19 cellular contexts compared by ENCODE assay signal in the genomic region with DNA sequence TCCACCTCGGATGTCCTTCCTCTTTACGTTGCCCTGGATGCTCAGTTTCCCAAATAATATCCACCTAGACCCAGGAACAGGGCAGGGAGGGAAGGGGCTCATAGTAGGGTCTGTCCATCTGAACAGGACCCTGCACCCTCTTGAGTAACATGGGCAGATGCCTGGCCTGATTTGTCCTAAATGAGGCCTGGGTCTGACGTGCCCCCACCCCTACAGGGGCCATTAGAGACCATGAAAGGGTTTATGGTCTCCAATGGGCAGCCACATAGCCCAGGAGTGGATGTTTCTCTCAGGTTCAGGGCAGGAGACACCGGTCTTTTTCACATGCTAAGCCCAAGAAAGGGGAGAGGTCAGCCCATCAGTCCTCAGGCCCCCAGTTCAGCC. TPM values are rescaled to one million over a fixed set of nuclear protein-coding genes. Genes with fewer than 3 reads are reported as not detected.
DNase-seq lines count a peak whose midpoint lies in the region; TF ChIP-seq lines count a peak whose summit lies in the region.
"Had no signal": no experiment of that assay in that cellular context is flagged by ENCODE, and none has a peak within 500 bp of the region (broad histone marks: within the 10 kb centered on the region; RNA-seq: fewer than 3 reads in every experiment).

No MANE protein-coding gene starts in this region.

- H3K9ac ChIP-seq in parathyroid adenoma = no peak overlapping the region
- H3K9ac ChIP-seq: GM23248 had no signal

- H3K79me2 ChIP-seq in parathyroid adenoma = no peaks in the 10 kb centered on the region

- H3K4me2 ChIP-seq in parathyroid adenoma (ENCODE audit: low read length) = no peak overlapping the region

- H2AFZ ChIP-seq in parathyroid adenoma = peak overlapping the region; percentile 39
- H2AFZ ChIP-seq: GM23248 had no signal

- H3K27me3 ChIP-seq in parathyroid adenoma (ENCODE audit: control insufficient read depth, insufficient read depth, low read length) (no peaks in the 10 kb centered on the region), spleen (replicated peaks in 1 of 7) (no peaks in the 10 kb centered on the region)
- H3K27me3 ChIP-seq: BE2C had no signal

- H3K27ac ChIP-seq in parathyroid adenoma (no peak overlapping the region), spleen (no peak overlapping the region)
- H3K27ac ChIP-seq: GM23248 had no signal

- peaks cover 6% of the 10 kb centered on the region for H3K4me1 ChIP-seq in parathyroid adenoma
- H3K4me1 ChIP-seq in spleen = no peaks in the 10 kb centered on the region
- H3K4me1 ChIP-seq: Caco-2, HAP-1 had no signal

- 64 to 82% (median 76%) methylated on average over 3 to 4 of the region's 4 CpGs for WGBS in spleen, 5 donors

- H3K9me3 ChIP-seq in parathyroid adenoma (ENCODE audit: control insufficient read depth, low read length) (no peaks in the 10 kb centered on the region), spleen (peaks cover 3 to 45% (median 33%) of the 10 kb centered on the region in 8 donors)

- H3K36me3 ChIP-seq in parathyroid adenoma (ENCODE audit: control insufficient read depth, insufficient read depth, low read length) (no peaks in the 10 kb centered on the region), spleen (no peaks in the 10 kb centered on the region)
- H3K36me3 ChIP-seq: BE2C, HAP-1 had no signal

- TF ChIP-seq CTCF in parathyroid adenoma (IDR thresholded peaks at IDR 0.05) (no peak), spleen (IDR thresholded peaks at IDR 0.05 in 8 of 11, conservative IDR thresholded peaks at IDR 0.05 in 3 of 11) (no peak)

- TF ChIP-seq POLR2A in spleen (IDR thresholded peaks at IDR 0.05) = no peak

- intact Hi-C loops in spleen (cut with DNase I; ENCODE audit: low total_unique reads) = no loop called here

- DNase-seq in D341Med (ENCODE audit: low spot score) = peak; percentile 36
- peak; percentile 40 for DNase-seq in islet precursor cell
- peak; percentile 8 for DNase-seq in spleen
- DNase-seq in SK-N-DZ (ENCODE audit: low spot score) = no peak
- no peak for DNase-seq in 8988T
- DNase-seq: ACHN; BE2C; C1 segment of cervical spinal cord; CD4-positive, CD25-positive, alpha-beta regulatory T cell; DMS153; GDM1; GM23248 had no signal

- H3K4me3 ChIP-seq in parathyroid adenoma (ENCODE audit: low read depth, low read length) (no peak overlapping the region), spleen (no peak overlapping the region)
- H3K4me3 ChIP-seq: GM23248, HAP-1 had no signal

RNA-seq across cellular contexts. Expression of gene CACNG1, which starts 6.8 kb away (rescaled TPM):
- total RNA-seq in spleen = not detected
- not detected for polyA plus RNA-seq in spleen
- not detected in 2 replicates for polyA plus RNA-seq in SK-N-DZ (2014; cell fraction: cytosol; rRNA removed)
- 0.12 TPM in 1 of 2 replicates, not detected in the other for polyA plus RNA-seq in SK-N-DZ (2014; cell fraction: nucleus; rRNA removed)
- total RNA-seq: Caco-2; CD4-positive, CD25-positive, alpha-beta regulatory T cell; CD8-positive, alpha-beta memory T cell; Daoy; GM23248; H4; HepG2 had no signal
- polyA plus RNA-seq: CD4-positive, CD25-positive, alpha-beta regulatory T cell; CD8-positive, alpha-beta memory T cell; GM23248; HepG2 had no signal

Comparison
In these comparisons a context has a peak if more than half of its experiments do, and no peak if none do; other contexts are left out.
1. DNase-seq: peak in D341Med (single experiment), islet precursor cell (single experiment) and spleen (single experiment); none in SK-N-DZ (single experiment) and 8988T (single experiment).